1 cellular context compared by ENCODE assay signal in the genomic region with DNA sequence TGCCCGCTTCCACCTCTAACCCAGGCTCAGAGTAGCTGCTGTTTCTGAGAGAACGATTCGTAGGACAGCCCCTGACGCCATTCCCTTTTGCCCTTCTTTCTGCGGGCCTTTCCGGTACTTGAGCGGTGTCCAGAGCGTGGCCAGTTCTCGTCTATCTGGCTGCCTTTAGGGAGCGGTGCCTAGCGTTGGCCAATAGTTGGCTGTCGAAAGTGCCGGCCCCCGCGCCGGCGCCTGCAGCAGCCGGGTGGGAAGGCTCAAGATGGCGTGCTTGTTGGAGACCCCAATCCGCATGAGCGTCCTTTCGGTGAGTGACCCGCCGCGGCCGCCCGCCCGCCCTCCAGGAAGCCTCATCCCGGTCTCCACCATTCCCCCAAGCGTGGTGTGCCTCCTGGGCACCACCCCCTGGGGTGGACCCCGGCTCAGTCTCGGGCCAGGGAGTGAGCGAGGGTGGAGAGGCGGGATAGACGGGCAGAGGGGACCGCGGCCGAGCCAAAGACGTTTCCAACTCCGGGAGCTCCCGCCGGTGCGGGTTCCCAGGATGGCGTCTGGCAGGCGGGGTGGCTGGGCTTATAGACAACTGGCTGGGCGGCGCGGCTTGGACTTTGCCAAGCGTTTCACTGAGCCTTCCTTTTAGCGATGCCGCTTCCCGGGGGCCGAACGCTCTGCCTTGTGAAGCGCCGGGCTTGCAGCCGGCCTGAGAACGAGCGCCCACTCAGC.
TF ChIP-seq lines count a peak whose summit lies in the region.

A gene with protein sequence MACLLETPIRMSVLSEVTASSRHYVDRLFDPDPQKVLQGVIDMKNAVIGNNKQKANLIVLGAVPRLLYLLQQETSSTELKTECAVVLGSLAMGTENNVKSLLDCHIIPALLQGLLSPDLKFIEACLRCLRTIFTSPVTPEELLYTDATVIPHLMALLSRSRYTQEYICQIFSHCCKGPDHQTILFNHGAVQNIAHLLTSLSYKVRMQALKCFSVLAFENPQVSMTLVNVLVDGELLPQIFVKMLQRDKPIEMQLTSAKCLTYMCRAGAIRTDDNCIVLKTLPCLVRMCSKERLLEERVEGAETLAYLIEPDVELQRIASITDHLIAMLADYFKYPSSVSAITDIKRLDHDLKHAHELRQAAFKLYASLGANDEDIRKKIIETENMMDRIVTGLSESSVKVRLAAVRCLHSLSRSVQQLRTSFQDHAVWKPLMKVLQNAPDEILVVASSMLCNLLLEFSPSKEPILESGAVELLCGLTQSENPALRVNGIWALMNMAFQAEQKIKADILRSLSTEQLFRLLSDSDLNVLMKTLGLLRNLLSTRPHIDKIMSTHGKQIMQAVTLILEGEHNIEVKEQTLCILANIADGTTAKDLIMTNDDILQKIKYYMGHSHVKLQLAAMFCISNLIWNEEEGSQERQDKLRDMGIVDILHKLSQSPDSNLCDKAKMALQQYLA (plus strand): TSS at position 6 of the 717 bp plus-strand sequence. CDS start 254 bp downstream, at position 260.

TF ChIP-seq in K562, 482 proteins besides CTCF, POLR2A, EP300 and RAD21 (continued from another document and continues in another):
- TF ChIP-seq, protein P1, sequence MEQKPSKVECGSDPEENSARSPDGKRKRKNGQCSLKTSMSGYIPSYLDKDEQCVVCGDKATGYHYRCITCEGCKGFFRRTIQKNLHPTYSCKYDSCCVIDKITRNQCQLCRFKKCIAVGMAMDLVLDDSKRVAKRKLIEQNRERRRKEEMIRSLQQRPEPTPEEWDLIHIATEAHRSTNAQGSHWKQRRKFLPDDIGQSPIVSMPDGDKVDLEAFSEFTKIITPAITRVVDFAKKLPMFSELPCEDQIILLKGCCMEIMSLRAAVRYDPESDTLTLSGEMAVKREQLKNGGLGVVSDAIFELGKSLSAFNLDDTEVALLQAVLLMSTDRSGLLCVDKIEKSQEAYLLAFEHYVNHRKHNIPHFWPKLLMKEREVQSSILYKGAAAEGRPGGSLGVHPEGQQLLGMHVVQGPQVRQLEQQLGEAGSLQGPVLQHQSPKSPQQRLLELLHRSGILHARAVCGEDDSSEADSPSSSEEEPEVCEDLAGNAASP (IDR thresholded peaks at IDR 0.05), result no peak
- TF ChIP-seq, protein P2, sequence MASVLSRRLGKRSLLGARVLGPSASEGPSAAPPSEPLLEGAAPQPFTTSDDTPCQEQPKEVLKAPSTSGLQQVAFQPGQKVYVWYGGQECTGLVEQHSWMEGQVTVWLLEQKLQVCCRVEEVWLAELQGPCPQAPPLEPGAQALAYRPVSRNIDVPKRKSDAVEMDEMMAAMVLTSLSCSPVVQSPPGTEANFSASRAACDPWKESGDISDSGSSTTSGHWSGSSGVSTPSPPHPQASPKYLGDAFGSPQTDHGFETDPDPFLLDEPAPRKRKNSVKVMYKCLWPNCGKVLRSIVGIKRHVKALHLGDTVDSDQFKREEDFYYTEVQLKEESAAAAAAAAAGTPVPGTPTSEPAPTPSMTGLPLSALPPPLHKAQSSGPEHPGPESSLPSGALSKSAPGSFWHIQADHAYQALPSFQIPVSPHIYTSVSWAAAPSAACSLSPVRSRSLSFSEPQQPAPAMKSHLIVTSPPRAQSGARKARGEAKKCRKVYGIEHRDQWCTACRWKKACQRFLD (CRISPR knock-in tag; IDR thresholded peaks at IDR 0.05), result 0 out of 2 replicates have a peak, but pooled peaks have one; percentile 45
- TF ChIP-seq NR2C1 (IDR thresholded peaks at IDR 0.05), result peak; percentile 83
- peak; percentile 87 for TF ChIP-seq NR2C1 (tag; IDR thresholded peaks at IDR 0.05)
- peak; percentile 84 for TF ChIP-seq TAF7 (tag; IDR thresholded peaks at IDR 0.05)
- TF ChIP-seq, protein P3, sequence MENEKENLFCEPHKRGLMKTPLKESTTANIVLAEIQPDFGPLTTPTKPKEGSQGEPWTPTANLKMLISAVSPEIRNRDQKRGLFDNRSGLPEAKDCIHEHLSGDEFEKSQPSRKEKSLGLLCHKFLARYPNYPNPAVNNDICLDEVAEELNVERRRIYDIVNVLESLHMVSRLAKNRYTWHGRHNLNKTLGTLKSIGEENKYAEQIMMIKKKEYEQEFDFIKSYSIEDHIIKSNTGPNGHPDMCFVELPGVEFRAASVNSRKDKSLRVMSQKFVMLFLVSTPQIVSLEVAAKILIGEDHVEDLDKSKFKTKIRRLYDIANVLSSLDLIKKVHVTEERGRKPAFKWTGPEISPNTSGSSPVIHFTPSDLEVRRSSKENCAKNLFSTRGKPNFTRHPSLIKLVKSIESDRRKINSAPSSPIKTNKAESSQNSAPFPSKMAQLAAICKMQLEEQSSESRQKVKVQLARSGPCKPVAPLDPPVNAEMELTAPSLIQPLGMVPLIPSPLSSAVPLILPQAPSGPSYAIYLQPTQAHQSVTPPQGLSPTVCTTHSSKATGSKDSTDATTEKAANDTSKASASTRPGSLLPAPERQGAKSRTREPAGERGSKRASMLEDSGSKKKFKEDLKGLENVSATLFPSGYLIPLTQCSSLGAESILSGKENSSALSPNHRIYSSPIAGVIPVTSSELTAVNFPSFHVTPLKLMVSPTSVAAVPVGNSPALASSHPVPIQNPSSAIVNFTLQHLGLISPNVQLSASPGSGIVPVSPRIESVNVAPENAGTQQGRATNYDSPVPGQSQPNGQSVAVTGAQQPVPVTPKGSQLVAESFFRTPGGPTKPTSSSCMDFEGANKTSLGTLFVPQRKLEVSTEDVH (IDR thresholded peaks at IDR 0.05; ENCODE audit: low read depth, partially characterized antibody), result no peak
- peak; percentile 71 for TF ChIP-seq SMAD4 (CRISPR knock-in tag; conservative IDR thresholded peaks at IDR 0.05)
- TF ChIP-seq, protein P4, sequence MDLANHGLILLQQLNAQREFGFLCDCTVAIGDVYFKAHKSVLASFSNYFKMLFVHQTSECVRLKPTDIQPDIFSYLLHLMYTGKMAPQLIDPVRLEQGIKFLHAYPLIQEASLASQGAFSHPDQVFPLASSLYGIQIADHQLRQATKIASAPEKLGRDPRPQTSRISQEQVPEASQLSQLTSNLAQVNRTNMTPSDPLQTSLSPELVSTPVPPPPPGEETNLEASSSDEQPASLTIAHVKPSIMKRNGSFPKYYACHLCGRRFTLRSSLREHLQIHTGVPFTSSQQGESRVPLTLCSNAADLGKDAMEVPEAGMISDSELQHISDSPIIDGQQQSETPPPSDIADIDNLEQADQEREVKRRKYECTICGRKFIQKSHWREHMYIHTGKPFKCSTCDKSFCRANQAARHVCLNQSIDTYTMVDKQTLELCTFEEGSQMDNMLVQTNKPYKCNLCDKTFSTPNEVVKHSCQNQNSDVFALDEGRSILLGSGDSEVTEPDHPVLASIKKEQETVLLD (IDR thresholded peaks at IDR 0.05), result peak; percentile 22; the same call in 1 of the 2 replicates
- peak; percentile 66 for TF ChIP-seq PHF20 (IDR thresholded peaks at IDR 0.05; ENCODE audit: partially characterized antibody)
- peak; percentile 36; the same call in 1 of the 2 replicates for TF ChIP-seq JUND (IDR thresholded peaks at IDR 0.05; ENCODE audit: borderline replicate concordance, low read depth, low read length)
- no peak for TF ChIP-seq JUND (tag; IDR thresholded peaks at IDR 0.05; ENCODE audit: borderline replicate concordance, low read depth, low read length)
- TF ChIP-seq MYC (IDR thresholded peaks at IDR 0.05; ENCODE audit: low read depth, low read length), result peak; percentile 75
- 0 out of 2 replicates have a peak, but pooled peaks have one; percentile 47 for TF ChIP-seq MYC (CRISPR knock-in tag; IDR thresholded peaks at IDR 0.05; ENCODE audit: borderline replicate concordance, low read depth)
- TF ChIP-seq HNRNPL (IDR thresholded peaks at IDR 0.05; ENCODE audit: low read depth, low read length), result 0 out of 2 replicates have a peak, but pooled peaks have one; percentile 42
- TF ChIP-seq OTX1 (CRISPR knock-in tag; IDR thresholded peaks at IDR 0.05), result 0 out of 2 replicates have a peak, but pooled peaks have one; percentile 31
- TF ChIP-seq YY1 (IDR thresholded peaks at IDR 0.05; ENCODE audit: borderline replicate concordance in 1 of 3, control insufficient read depth in 1 of 3, extremely low read depth in 1 of 3, insufficient read depth in 3 of 3, insufficient read length in 1 of 3, insufficient replicate concordance in 2 of 3, low read depth in 1 of 3, low read length in 2 of 3), result peak; percentile 56 to 91 (median 85)
- no peak for TF ChIP-seq ZNF584 (CRISPR knock-in tag; IDR thresholded peaks at IDR 0.05; ENCODE audit: low read depth)
- TF ChIP-seq, protein P5, sequence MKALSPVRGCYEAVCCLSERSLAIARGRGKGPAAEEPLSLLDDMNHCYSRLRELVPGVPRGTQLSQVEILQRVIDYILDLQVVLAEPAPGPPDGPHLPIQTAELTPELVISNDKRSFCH (CRISPR knock-in tag; IDR thresholded peaks at IDR 0.05), result no peak
- TF ChIP-seq, protein P5 (tag; IDR thresholded peaks at IDR 0.05), result 0 out of 2 replicates have a peak, but pooled peaks have one; percentile 57
- TF ChIP-seq ESRRA (IDR thresholded peaks at IDR 0.05; ENCODE audit: borderline replicate concordance, low read depth), result peak; percentile 76; the same call in 1 of the 2 replicates
- TF ChIP-seq POLR2B (IDR thresholded peaks at IDR 0.05; ENCODE audit: low read depth, partially characterized antibody), result peak; percentile 57
- TF ChIP-seq KHSRP (IDR thresholded peaks at IDR 0.05), result no peak
- TF ChIP-seq, protein P6, sequence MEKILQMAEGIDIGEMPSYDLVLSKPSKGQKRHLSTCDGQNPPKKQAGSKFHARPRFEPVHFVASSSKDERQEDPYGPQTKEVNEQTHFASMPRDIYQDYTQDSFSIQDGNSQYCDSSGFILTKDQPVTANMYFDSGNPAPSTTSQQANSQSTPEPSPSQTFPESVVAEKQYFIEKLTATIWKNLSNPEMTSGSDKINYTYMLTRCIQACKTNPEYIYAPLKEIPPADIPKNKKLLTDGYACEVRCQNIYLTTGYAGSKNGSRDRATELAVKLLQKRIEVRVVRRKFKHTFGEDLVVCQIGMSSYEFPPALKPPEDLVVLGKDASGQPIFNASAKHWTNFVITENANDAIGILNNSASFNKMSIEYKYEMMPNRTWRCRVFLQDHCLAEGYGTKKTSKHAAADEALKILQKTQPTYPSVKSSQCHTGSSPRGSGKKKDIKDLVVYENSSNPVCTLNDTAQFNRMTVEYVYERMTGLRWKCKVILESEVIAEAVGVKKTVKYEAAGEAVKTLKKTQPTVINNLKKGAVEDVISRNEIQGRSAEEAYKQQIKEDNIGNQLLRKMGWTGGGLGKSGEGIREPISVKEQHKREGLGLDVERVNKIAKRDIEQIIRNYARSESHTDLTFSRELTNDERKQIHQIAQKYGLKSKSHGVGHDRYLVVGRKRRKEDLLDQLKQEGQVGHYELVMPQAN (IDR thresholded peaks at IDR 0.05; ENCODE audit: borderline replicate concordance), result peak; percentile 51
- TF ChIP-seq GTF2E2 (tag; IDR thresholded peaks at IDR 0.05), result 0 out of 2 replicates have a peak, but pooled peaks have one; percentile 46
- peak; percentile 90 for TF ChIP-seq RBFOX2 (IDR thresholded peaks at IDR 0.05; ENCODE audit: low read depth, low read length)
- peak; percentile 51 for TF ChIP-seq PCBP1 (IDR thresholded peaks at IDR 0.05; ENCODE audit: low read depth, low read length, poor library complexity, severe bottlenecking)
- TF ChIP-seq NFIC (IDR thresholded peaks at IDR 0.05), result peak; percentile 83
- TF ChIP-seq CSDE1 (IDR thresholded peaks at IDR 0.05), result 0 out of 4 replicates have a peak, but pooled peaks of 1 of the 2 experiments have one; percentile 17
- 0 out of 2 replicates have a peak, but pooled peaks have one; percentile 28 for TF ChIP-seq SMARCE1 (IDR thresholded peaks at IDR 0.05)
- peak; percentile 86 for TF ChIP-seq ZBTB7A (IDR thresholded peaks at IDR 0.05; ENCODE audit: borderline replicate concordance, control insufficient read depth, low read depth, low read length)
- TF ChIP-seq CBX1 (IDR thresholded peaks at IDR 0.05; ENCODE audit: low read depth), result peak; percentile 50; the same call in 1 of the 2 replicates
- TF ChIP-seq, protein P7, sequence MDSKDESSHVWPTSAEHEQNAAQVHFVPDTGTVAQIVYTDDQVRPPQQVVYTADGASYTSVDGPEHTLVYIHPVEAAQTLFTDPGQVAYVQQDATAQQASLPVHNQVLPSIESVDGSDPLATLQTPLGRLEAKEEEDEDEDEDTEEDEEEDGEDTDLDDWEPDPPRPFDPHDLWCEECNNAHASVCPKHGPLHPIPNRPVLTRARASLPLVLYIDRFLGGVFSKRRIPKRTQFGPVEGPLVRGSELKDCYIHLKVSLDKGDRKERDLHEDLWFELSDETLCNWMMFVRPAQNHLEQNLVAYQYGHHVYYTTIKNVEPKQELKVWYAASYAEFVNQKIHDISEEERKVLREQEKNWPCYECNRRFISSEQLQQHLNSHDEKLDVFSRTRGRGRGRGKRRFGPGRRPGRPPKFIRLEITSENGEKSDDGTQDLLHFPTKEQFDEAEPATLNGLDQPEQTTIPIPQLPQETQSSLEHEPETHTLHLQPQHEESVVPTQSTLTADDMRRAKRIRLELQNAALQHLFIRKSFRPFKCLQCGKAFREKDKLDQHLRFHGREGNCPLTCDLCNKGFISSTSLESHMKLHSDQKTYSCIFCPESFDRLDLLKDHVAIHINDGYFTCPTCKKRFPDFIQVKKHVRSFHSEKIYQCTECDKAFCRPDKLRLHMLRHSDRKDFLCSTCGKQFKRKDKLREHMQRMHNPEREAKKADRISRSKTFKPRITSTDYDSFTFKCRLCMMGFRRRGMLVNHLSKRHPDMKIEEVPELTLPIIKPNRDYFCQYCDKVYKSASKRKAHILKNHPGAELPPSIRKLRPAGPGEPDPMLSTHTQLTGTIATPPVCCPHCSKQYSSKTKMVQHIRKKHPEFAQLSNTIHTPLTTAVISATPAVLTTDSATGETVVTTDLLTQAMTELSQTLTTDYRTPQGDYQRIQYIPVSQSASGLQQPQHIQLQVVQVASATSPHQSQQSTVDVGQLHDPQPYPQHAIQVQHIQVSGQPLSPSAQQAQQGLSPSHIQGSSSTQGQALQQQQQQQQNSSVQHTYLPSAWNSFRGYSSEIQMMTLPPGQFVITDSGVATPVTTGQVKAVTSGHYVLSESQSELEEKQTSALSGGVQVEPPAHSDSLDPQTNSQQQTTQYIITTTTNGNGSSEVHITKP (IDR thresholded peaks at IDR 0.05; ENCODE audit: partially characterized antibody), result peak; percentile 78
- no peak for TF ChIP-seq ZSCAN32 (CRISPR knock-in tag; IDR thresholded peaks at IDR 0.05)
- 0 out of 2 replicates have a peak, but pooled peaks have one; percentile 15 for TF ChIP-seq EGR1 (conservative IDR thresholded peaks at IDR 0.05)
- TF ChIP-seq, protein P8, sequence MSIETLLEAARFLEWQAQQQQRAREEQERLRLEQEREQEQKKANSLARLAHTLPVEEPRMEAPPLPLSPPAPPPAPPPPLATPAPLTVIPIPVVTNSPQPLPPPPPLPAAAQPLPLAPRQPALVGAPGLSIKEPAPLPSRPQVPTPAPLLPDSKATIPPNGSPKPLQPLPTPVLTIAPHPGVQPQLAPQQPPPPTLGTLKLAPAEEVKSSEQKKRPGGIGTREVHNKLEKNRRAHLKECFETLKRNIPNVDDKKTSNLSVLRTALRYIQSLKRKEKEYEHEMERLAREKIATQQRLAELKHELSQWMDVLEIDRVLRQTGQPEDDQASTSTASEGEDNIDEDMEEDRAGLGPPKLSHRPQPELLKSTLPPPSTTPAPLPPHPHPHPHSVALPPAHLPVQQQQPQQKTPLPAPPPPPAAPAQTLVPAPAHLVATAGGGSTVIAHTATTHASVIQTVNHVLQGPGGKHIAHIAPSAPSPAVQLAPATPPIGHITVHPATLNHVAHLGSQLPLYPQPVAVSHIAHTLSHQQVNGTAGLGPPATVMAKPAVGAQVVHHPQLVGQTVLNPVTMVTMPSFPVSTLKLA (conservative IDR thresholded peaks at IDR 0.05), result peak; percentile 43 to 79; a peak in 2 of 4 replicates
- no peak for TF ChIP-seq CBX2 (IDR thresholded peaks at IDR 0.05; ENCODE audit: insufficient read depth, low read length, poor library complexity, severe bottlenecking)
